ENCODE assay signal across 1 cellular context in the genomic region with DNA sequence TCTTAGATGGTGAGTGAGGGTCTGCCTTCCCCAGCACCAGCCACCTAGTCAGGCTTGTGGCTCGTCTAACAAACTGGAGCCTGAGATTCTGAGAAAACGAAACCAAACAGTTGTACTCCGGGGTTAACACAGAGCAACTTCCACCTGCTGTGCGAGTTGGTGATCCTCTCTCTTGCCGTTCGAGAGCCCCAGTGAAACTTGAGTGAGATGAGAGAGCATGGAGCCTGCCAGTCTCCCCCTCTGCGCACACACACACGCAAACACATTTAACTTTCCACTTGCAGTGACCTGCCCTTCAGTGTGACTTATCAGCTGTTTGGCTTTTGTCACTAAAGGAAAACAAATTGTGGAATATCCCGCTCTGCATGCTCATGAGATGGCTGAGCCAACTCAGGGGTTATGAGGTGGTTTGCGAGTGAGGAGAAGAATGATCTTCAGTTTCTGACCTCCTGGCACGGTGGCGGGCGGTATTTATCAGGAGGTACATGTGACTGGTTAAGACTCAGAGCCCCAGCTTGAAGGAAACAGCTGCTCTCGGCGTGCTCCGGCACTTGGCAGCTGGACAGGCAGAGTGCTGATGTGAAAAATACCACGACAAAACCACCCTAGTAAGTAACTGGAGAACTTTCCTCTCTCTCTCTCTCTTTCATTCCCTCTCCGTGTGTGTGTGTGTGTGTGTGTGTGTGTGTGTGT.
A peak's percentile ranks its signal among the peaks of the same experiment; 100 is the strongest.
TF ChIP-seq lines count a peak whose summit lies in the region.

A gene with protein sequence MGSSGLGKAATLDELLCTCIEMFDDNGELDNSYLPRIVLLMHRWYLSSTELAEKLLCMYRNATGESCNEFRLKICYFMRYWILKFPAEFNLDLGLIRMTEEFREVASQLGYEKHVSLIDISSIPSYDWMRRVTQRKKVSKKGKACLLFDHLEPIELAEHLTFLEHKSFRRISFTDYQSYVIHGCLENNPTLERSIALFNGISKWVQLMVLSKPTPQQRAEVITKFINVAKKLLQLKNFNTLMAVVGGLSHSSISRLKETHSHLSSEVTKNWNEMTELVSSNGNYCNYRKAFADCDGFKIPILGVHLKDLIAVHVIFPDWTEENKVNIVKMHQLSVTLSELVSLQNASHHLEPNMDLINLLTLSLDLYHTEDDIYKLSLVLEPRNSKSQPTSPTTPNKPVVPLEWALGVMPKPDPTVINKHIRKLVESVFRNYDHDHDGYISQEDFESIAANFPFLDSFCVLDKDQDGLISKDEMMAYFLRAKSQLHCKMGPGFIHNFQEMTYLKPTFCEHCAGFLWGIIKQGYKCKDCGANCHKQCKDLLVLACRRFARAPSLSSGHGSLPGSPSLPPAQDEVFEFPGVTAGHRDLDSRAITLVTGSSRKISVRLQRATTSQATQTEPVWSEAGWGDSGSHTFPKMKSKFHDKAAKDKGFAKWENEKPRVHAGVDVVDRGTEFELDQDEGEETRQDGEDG (plus strand): TSS at position 550 of the 693 bp plus-strand sequence. CDS start 38,488 bp downstream, outside the sequence.

TF ChIP-seq in K562, 482 proteins besides CTCF, POLR2A, EP300 and RAD21 (continued from another document and continues in another):
- TF ChIP-seq, protein P1, sequence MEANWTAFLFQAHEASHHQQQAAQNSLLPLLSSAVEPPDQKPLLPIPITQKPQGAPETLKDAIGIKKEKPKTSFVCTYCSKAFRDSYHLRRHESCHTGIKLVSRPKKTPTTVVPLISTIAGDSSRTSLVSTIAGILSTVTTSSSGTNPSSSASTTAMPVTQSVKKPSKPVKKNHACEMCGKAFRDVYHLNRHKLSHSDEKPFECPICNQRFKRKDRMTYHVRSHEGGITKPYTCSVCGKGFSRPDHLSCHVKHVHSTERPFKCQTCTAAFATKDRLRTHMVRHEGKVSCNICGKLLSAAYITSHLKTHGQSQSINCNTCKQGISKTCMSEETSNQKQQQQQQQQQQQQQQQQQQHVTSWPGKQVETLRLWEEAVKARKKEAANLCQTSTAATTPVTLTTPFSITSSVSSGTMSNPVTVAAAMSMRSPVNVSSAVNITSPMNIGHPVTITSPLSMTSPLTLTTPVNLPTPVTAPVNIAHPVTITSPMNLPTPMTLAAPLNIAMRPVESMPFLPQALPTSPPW (CRISPR knock-in tag; IDR thresholded peaks at IDR 0.05): no peak; the same call in none of the 2 replicates
- no peak for TF ChIP-seq ZNF24 (IDR thresholded peaks at IDR 0.05)
- TF ChIP-seq ZNF431 (CRISPR knock-in tag; IDR thresholded peaks at IDR 0.05): no peak
- TF ChIP-seq, protein P2, sequence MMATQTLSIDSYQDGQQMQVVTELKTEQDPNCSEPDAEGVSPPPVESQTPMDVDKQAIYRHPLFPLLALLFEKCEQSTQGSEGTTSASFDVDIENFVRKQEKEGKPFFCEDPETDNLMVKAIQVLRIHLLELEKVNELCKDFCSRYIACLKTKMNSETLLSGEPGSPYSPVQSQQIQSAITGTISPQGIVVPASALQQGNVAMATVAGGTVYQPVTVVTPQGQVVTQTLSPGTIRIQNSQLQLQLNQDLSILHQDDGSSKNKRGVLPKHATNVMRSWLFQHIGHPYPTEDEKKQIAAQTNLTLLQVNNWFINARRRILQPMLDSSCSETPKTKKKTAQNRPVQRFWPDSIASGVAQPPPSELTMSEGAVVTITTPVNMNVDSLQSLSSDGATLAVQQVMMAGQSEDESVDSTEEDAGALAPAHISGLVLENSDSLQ (IDR thresholded peaks at IDR 0.05): no peak
- TF ChIP-seq KDM1A (IDR thresholded peaks at IDR 0.05): no peak
- no peak for TF ChIP-seq SIRT6 (IDR thresholded peaks at IDR 0.05; ENCODE audit: low read depth, low read length)
- no peak for TF ChIP-seq MEIS2 (IDR thresholded peaks at IDR 0.05; ENCODE audit: partially characterized antibody)
- no peak for TF ChIP-seq ZNF444 (CRISPR knock-in tag; IDR thresholded peaks at IDR 0.05)
- no peak for TF ChIP-seq RFX1 (IDR thresholded peaks at IDR 0.05)
- TF ChIP-seq ZBTB11 (CRISPR knock-in tag; IDR thresholded peaks at IDR 0.05): no peak
- TF ChIP-seq CBFA2T3 (IDR thresholded peaks at IDR 0.05): 0 out of 2 replicates have a peak, but pooled peaks have one; percentile 4
- TF ChIP-seq ZBTB1 (CRISPR knock-in tag; IDR thresholded peaks at IDR 0.05; ENCODE audit: borderline replicate concordance, low read depth): 0 out of 2 replicates have a peak, but pooled peaks have one; percentile 50
- no peak for TF ChIP-seq DEAF1 (CRISPR knock-in tag; IDR thresholded peaks at IDR 0.05)
- TF ChIP-seq ZNF436 (CRISPR knock-in tag; IDR thresholded peaks at IDR 0.05): no peak
- no peak for TF ChIP-seq ZNF232 (CRISPR knock-in tag; IDR thresholded peaks at IDR 0.05)
- TF ChIP-seq MNT (conservative IDR thresholded peaks at IDR 0.05): no peak
- peak; percentile 8 for TF ChIP-seq ZFP36 (IDR thresholded peaks at IDR 0.05; ENCODE audit: low read depth, low read length, partially characterized antibody)
- no peak for TF ChIP-seq DNMT1 (IDR thresholded peaks at IDR 0.05)
- TF ChIP-seq ZNF134 (CRISPR knock-in tag; conservative IDR thresholded peaks at IDR 0.05): no peak
- no peak for TF ChIP-seq ZKSCAN3 (CRISPR knock-in tag; IDR thresholded peaks at IDR 0.05)
- no peak for TF ChIP-seq KLF10 (CRISPR knock-in tag; IDR thresholded peaks at IDR 0.05)
- no peak for TF ChIP-seq MEF2D (tag; conservative IDR thresholded peaks at IDR 0.05; ENCODE audit: low read depth)
- TF ChIP-seq SUPT5H (IDR thresholded peaks at IDR 0.05): no peak
- TF ChIP-seq THRA (IDR thresholded peaks at IDR 0.05): no peak
- TF ChIP-seq ZNF507 (tag; conservative IDR thresholded peaks at IDR 0.05): no peak
- no peak for TF ChIP-seq CHD2 (IDR thresholded peaks at IDR 0.05; ENCODE audit: low read depth, low read length)
- no peak for TF ChIP-seq SIN3B (IDR thresholded peaks at IDR 0.05; ENCODE audit: low read depth)
- TF ChIP-seq, protein P3, sequence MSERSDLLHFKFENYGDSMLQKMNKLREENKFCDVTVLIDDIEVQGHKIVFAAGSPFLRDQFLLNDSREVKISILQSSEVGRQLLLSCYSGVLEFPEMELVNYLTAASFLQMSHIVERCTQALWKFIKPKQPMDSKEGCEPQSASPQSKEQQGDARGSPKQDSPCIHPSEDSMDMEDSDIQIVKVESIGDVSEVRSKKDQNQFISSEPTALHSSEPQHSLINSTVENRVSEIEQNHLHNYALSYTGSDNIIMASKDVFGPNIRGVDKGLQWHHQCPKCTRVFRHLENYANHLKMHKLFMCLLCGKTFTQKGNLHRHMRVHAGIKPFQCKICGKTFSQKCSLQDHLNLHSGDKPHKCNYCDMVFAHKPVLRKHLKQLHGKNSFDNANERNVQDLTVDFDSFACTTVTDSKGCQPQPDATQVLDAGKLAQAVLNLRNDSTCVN (CRISPR knock-in tag; IDR thresholded peaks at IDR 0.05): no peak
- TF ChIP-seq, protein P4, sequence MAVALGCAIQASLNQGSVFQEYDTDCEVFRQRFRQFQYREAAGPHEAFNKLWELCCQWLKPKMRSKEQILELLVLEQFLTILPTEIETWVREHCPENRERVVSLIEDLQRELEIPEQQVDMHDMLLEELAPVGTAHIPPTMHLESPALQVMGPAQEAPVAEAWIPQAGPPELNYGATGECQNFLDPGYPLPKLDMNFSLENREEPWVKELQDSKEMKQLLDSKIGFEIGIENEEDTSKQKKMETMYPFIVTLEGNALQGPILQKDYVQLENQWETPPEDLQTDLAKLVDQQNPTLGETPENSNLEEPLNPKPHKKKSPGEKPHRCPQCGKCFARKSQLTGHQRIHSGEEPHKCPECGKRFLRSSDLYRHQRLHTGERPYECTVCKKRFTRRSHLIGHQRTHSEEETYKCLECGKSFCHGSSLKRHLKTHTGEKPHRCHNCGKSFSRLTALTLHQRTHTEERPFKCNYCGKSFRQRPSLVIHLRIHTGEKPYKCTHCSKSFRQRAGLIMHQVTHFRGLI (CRISPR knock-in tag; IDR thresholded peaks at IDR 0.05): no peak
- TF ChIP-seq, protein P5, sequence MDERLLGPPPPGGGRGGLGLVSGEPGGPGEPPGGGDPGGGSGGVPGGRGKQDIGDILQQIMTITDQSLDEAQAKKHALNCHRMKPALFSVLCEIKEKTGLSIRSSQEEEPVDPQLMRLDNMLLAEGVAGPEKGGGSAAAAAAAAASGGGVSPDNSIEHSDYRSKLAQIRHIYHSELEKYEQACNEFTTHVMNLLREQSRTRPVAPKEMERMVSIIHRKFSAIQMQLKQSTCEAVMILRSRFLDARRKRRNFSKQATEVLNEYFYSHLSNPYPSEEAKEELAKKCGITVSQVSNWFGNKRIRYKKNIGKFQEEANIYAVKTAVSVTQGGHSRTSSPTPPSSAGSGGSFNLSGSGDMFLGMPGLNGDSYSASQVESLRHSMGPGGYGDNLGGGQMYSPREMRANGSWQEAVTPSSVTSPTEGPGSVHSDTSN (CRISPR knock-in tag; IDR thresholded peaks at IDR 0.05; ENCODE audit: low read depth): no peak
- TF ChIP-seq, protein P5 (tag; conservative IDR thresholded peaks at IDR 0.05; ENCODE audit: low read depth): no peak
- TF ChIP-seq ZKSCAN8 (CRISPR knock-in tag; IDR thresholded peaks at IDR 0.05): no peak
- TF ChIP-seq ZNF77 (CRISPR knock-in tag; IDR thresholded peaks at IDR 0.05): no peak
- TF ChIP-seq ZBTB12 (CRISPR knock-in tag; IDR thresholded peaks at IDR 0.05): no peak
- peak; percentile 71; the same call in 1 of the 2 replicates for TF ChIP-seq GTF2E2 (tag; IDR thresholded peaks at IDR 0.05)
- TF ChIP-seq IFI16 (CRISPR knock-in tag; IDR thresholded peaks at IDR 0.05): no peak
- TF ChIP-seq TAF7 (tag; IDR thresholded peaks at IDR 0.05): no peak
- TF ChIP-seq DIDO1 (tag; IDR thresholded peaks at IDR 0.05; ENCODE audit: low read depth): no peak
- TF ChIP-seq NR1H2 (CRISPR knock-in tag; IDR thresholded peaks at IDR 0.05): no peak
- TF ChIP-seq SMC3 (conservative IDR thresholded peaks at IDR 0.05; ENCODE audit: insufficient read depth, low read depth, low read length): no peak
